ENCODE assay signal across 9 cellular contexts in the genomic region with DNA sequence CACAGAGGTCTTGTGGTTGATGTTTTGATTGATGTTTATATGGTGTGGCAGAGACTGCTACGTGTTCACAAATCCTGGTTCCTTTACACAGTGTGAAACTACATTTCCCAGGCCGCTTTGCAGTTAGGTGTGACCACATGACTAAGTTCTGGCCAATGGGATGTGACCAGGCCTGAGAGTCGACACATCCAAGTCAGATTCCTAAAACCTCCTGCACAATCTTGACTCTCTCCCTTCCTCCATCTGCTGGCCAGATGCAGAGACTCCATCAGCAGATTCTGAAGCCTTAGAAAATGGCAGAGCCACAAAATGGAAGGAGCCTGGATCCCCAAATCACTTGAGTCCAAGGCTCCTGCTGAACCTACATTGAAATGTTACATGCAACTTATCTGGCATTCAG. TPM values are rescaled to one million over a fixed set of nuclear protein-coding genes. Genes with fewer than 3 reads are reported as not detected.
DNase-seq lines count a peak whose midpoint lies in the region; ATAC-seq and TF ChIP-seq lines count a peak whose summit lies in the region.
"Had no signal": no experiment of that assay in that cellular context is flagged by ENCODE, and none has a peak within 500 bp of the region (broad histone marks: within the 10 kb centered on the region; RNA-seq: fewer than 3 reads in every experiment).

No MANE protein-coding gene starts in this region.

- no peaks in the 10 kb centered on the region for H3K27me3 Mint-ChIP-seq in natural killer cell treated with Interleukin-12 subunit alpha and Interleukin-12 subunit beta and Interleukin-15 and Interleukin-18, amount 100 ng/mL, for 72 hours
- H3K27me3 Mint-ChIP-seq in natural killer cell (ENCODE audit: low read depth in 2 of 2): peaks cover 0 to 3% of the 10 kb centered on the region in 2 donors

- 83% methylated on average over 1 of the region's 3 CpGs; no CpG with 5 or more reads in 1 of the 2 donors for WGBS in gastroesophageal sphincter (ENCODE audit: low coverage in 1 of 2), 2 donors
- WGBS in testis, 2 donors: 71 to 79% methylated on average over 3 of the region's 3 CpGs

- DNase-seq in natural killer cell treated with Interleukin-12 subunit alpha and Interleukin-12 subunit beta and Interleukin-15 and Interleukin-18, amount 100 ng/mL, for 72 hours (ENCODE audit: low spot score): no peak
- DNase-seq in natural killer cell (no peak), RKO (ENCODE audit: low spot score) (peak; percentile 83), testis (peak; percentile 54), NCI-H2107 treated with DMSO at 0.1 percent for 48 hours (lab: John Stamatoyannopoulos, UW; ENCODE audit: unreplicated experiment) (no peak)

- no peaks in the 10 kb centered on the region for H3K9me3 ChIP-seq in gastroesophageal sphincter
- H3K9me3 ChIP-seq in testis: no peaks in the 10 kb centered on the region

- no peak overlapping the region for H3K27ac Mint-ChIP-seq in natural killer cell treated with Interleukin-12 subunit alpha and Interleukin-12 subunit beta and Interleukin-15 and Interleukin-18, amount 100 ng/mL, for 72 hours
- H3K27ac Mint-ChIP-seq in natural killer cell: no peak overlapping the region

- H3K4me1 ChIP-seq in gastroesophageal sphincter (no peaks in the 10 kb centered on the region), testis (no peaks in the 10 kb centered on the region)

- H3K4me3 ChIP-seq in gastroesophageal sphincter (no peak overlapping the region), testis (no peak overlapping the region)
- H3K4me3 ChIP-seq: skin epidermis had no signal

- TF ChIP-seq POLR2A in gastroesophageal sphincter (IDR thresholded peaks at IDR 0.05) (no peak), testis (IDR thresholded peaks at IDR 0.05) (no peak)

- H3K27ac ChIP-seq in gastroesophageal sphincter (no peak overlapping the region), testis (no peak overlapping the region)
- H3K27ac ChIP-seq: skin epidermis had no signal

- H3K36me3 ChIP-seq in gastroesophageal sphincter: peaks cover 0 to 100% of the 10 kb centered on the region in 2 donors
- H3K36me3 ChIP-seq in testis (ENCODE audit: low read depth, missing control alignments): no peaks in the 10 kb centered on the region

- peak; percentile 60 to 65 for ATAC-seq in natural killer cell treated with Interleukin-12 subunit alpha and Interleukin-12 subunit beta and Interleukin-15 and Interleukin-18, amount 100 ng/mL, for 72 hours
- ATAC-seq in natural killer cell (no peak), gastroesophageal sphincter (peak; percentile 76), HG03139 (IDR thresholded peaks at IDR 0.05; ENCODE audit: unreplicated experiment) (no peak), HG03378 (IDR thresholded peaks at IDR 0.05; ENCODE audit: unreplicated experiment) (no peak)

- no peak overlapping the region for H3K4me3 Mint-ChIP-seq in natural killer cell treated with Interleukin-12 subunit alpha and Interleukin-12 subunit beta and Interleukin-15 and Interleukin-18, amount 100 ng/mL, for 72 hours
- H3K4me3 Mint-ChIP-seq in natural killer cell: no peak overlapping the region

- no peaks in the 10 kb centered on the region for H3K27me3 ChIP-seq in gastroesophageal sphincter
- H3K27me3 ChIP-seq in testis: no peaks in the 10 kb centered on the region

- H3K4me1 Mint-ChIP-seq in natural killer cell treated with Interleukin-12 subunit alpha and Interleukin-12 subunit beta and Interleukin-15 and Interleukin-18, amount 100 ng/mL, for 72 hours (ENCODE audit: low read depth in 2 of 2): peaks cover 14 to 23% of the 10 kb centered on the region in 2 donors
- H3K4me1 Mint-ChIP-seq in natural killer cell: peaks cover 16 to 18% of the 10 kb centered on the region in 2 donors

- TF ChIP-seq EP300 in gastroesophageal sphincter (IDR thresholded peaks at IDR 0.05): no peak

- H3K9me3 Mint-ChIP-seq in natural killer cell treated with Interleukin-12 subunit alpha and Interleukin-12 subunit beta and Interleukin-15 and Interleukin-18, amount 100 ng/mL, for 72 hours: no peaks in the 10 kb centered on the region
- no peaks in the 10 kb centered on the region for H3K9me3 Mint-ChIP-seq in natural killer cell

- TF ChIP-seq CTCF in natural killer cell (IDR thresholded peaks at IDR 0.05) (no peak), gastroesophageal sphincter (IDR thresholded peaks at IDR 0.05) (peak in 3 of 4 experiments; percentile 20 to 28 (median 26)), testis (IDR thresholded peaks at IDR 0.05) (no peak)

- H3K36me3 Mint-ChIP-seq in natural killer cell treated with Interleukin-12 subunit alpha and Interleukin-12 subunit beta and Interleukin-15 and Interleukin-18, amount 100 ng/mL, for 72 hours: no peaks in the 10 kb centered on the region
- H3K36me3 Mint-ChIP-seq in natural killer cell: no peaks in the 10 kb centered on the region

- intact Hi-C loops in natural killer cell (cut with micrococcal nuclease) (no loop called here), testis (cut with DNase I; ENCODE audit: low total_unique reads) (no loop called here)

RNA-seq across cellular contexts. Expression of a gene that starts 12.6 kb away (rescaled TPM):
- 100 to 1,000 TPM; 102 to 122 TPM for total RNA-seq in natural killer cell treated with Interleukin-12 subunit alpha and Interleukin-12 subunit beta and Interleukin-15 and Interleukin-18, amount 100 ng/mL, for 72 hours
- total RNA-seq in natural killer cell (100 to 1,000 TPM; 322 to 392 (median 359) TPM), gastroesophageal sphincter (10 to 100 TPM in 2 of 4 donors, 1 to 10 TPM in 2; 4.9 to 18.9 (median 9.3) TPM), testis (10 to 100 TPM; 12.6 to 16.2 TPM)
- polyA plus RNA-seq in testis (ENCODE audit: insufficient read depth, low read depth, low replicate concordance): 23.2 TPM

RNA-seq across cellular contexts. Expression of a gene that starts 14.4 kb away (rescaled TPM):
- total RNA-seq in natural killer cell treated with Interleukin-12 subunit alpha and Interleukin-12 subunit beta and Interleukin-15 and Interleukin-18, amount 100 ng/mL, for 72 hours: not detected
- not detected for total RNA-seq in natural killer cell
- 10 to 100 TPM; 47.5 to 73.1 (median 51.1) TPM for total RNA-seq in gastroesophageal sphincter
- total RNA-seq in testis: 10 to 100 TPM; 12.6 to 20.8 TPM
- 29.6 TPM for polyA plus RNA-seq in testis (ENCODE audit: insufficient read depth, low read depth, low replicate concordance)

RNA-seq across cellular contexts. Expression of a gene that starts 15.8 kb away (rescaled TPM):
- total RNA-seq in natural killer cell treated with Interleukin-12 subunit alpha and Interleukin-12 subunit beta and Interleukin-15 and Interleukin-18, amount 100 ng/mL, for 72 hours: not detected
- not detected for total RNA-seq in natural killer cell
- not detected for total RNA-seq in gastroesophageal sphincter
- total RNA-seq in testis: 100 to 1,000 TPM; 145 to 190 TPM
- polyA plus RNA-seq in testis (ENCODE audit: insufficient read depth, low read depth, low replicate concordance): 487 TPM

RNA-seq across cellular contexts. Expression of a gene that starts 22.8 kb away (rescaled TPM):
- 1 to 10 TPM; 4.2 to 5.3 TPM for total RNA-seq in natural killer cell treated with Interleukin-12 subunit alpha and Interleukin-12 subunit beta and Interleukin-15 and Interleukin-18, amount 100 ng/mL, for 72 hours
- 10 to 100 TPM in 2 of 3 donors, 1 to 10 TPM in 1; 7.2 to 11.5 (median 10.8) TPM for total RNA-seq in natural killer cell
- total RNA-seq in gastroesophageal sphincter: 1 to 10 TPM; 1.9 to 3.7 (median 2.5) TPM
- total RNA-seq in testis: 10 to 100 TPM; 47.0 to 51.9 TPM
- 311 TPM for polyA plus RNA-seq in testis (ENCODE audit: insufficient read depth, low read depth, low replicate concordance)

RNA-seq across cellular contexts. Expression of a gene that starts 40.2 kb away (rescaled TPM):
- under 1 TPM in 1 of 2 donors, not detected in 1; 0.56 TPM for total RNA-seq in natural killer cell treated with Interleukin-12 subunit alpha and Interleukin-12 subunit beta and Interleukin-15 and Interleukin-18, amount 100 ng/mL, for 72 hours
- under 1 TPM in 2 of 3 donors, not detected in 1; 0.73 to 0.80 TPM for total RNA-seq in natural killer cell
- total RNA-seq in gastroesophageal sphincter: not detected
- 100 to 1,000 TPM in 1 of 2 donors, 10 to 100 TPM in 1; 72.8 to 102 TPM for total RNA-seq in testis
- polyA plus RNA-seq in testis (ENCODE audit: insufficient read depth, low read depth, low replicate concordance): 121 TPM

Comparison
In these comparisons a context has a peak if more than half of its experiments do, and no peak if none do; other contexts are left out.
1. ATAC-seq: peak in natural killer cell treated with Interleukin-12 subunit alpha and Interleukin-12 subunit beta and Interleukin-15 and Interleukin-18, amount 100 ng/mL, for 72 hours (2 of 2) and gastroesophageal sphincter (single experiment); none in natural killer cell (0 of 3), HG03139 (single experiment) and HG03378 (single experiment).
2. DNase-seq: peak in RKO (single experiment) and testis (single experiment); none in natural killer cell treated with Interleukin-12 subunit alpha and Interleukin-12 subunit beta and Interleukin-15 and Interleukin-18, amount 100 ng/mL, for 72 hours (single experiment), natural killer cell (single experiment) and NCI-H2107 treated with DMSO at 0.1 percent for 48 hours (single experiment).
3. CTCF ChIP-seq: peak in gastroesophageal sphincter (3 of 4); none in natural killer cell (single experiment) and testis (0 of 3).
4. RNA of a gene that starts 12.6 kb away (total RNA-seq): 322 to 392 TPM in natural killer cell and 102 to 122 TPM in natural killer cell treated with Interleukin-12 subunit alpha and Interleukin-12 subunit beta and Interleukin-15 and Interleukin-18, amount 100 ng/mL, for 72 hours; 12.6 to 16.2 TPM in testis and 4.9 to 18.9 TPM in gastroesophageal sphincter; every median in the first group is over 4 times any median in the second.
5. RNA of a gene that starts 14.4 kb away (total RNA-seq): 47.5 to 73.1 TPM in gastroesophageal sphincter and 12.6 to 20.8 TPM in testis; not detected in natural killer cell treated with Interleukin-12 subunit alpha and Interleukin-12 subunit beta and Interleukin-15 and Interleukin-18, amount 100 ng/mL, for 72 hours and not detected in natural killer cell; every median in the first group is over 10 times any median in the second.
6. RNA of a gene that starts 15.8 kb away (total RNA-seq): 145 to 190 TPM in testis; not detected in natural killer cell treated with Interleukin-12 subunit alpha and Interleukin-12 subunit beta and Interleukin-15 and Interleukin-18, amount 100 ng/mL, for 72 hours, not detected in natural killer cell and not detected in gastroesophageal sphincter; every median in the first group is over 100 times any median in the second.